8 cellular contexts compared by ENCODE assay signal in the genomic region with DNA sequence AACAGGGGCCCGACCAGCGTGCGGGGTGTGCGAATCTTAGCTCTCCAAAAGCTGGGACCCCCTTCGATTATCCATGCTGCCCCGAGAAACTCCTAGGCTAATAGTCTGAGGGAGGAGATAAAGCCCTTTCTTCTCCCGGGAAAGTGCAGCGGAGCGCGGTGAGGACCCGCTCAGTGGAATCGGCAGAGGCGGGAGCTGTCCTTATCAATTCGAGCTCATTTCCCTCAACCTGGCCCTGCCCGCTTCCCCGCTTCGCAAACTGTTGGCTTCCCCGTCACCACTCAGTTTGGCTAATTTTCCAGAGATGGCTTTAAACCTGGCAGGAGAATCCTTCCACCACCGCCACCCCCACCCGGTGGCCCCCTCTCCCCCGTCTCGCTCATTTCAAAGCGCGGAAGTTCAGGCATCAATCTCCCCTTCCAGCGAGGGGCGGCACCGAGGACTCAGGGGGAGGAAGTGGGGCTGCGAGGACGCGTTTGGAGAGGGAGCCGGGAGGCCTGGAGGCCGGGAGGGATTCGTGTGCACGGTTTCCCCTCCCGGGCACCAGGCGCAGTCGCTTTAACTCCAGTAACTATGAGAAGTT. TPM values are rescaled to one million over a fixed set of nuclear protein-coding genes. Genes with fewer than 3 reads are reported as not detected.
DNase-seq lines count a peak whose midpoint lies in the region; ATAC-seq and TF ChIP-seq lines count a peak whose summit lies in the region.

No MANE protein-coding gene starts in this region.

- ATAC-seq in omental fat pad (ENCODE audit: low FRiP score) (no peak), HG03095 (IDR thresholded peaks at IDR 0.05; ENCODE audit: unreplicated experiment) (no peak)

- TF ChIP-seq EP300 in sigmoid colon (IDR thresholded peaks at IDR 0.05): no peak

- TF ChIP-seq POLR2A in Peyer's patch (IDR thresholded peaks at IDR 0.05) (no peak), sigmoid colon (IDR thresholded peaks at IDR 0.05) (no peak)

- H3K36me3 ChIP-seq in HAP-1 (replicated peaks): no peaks in the 10 kb centered on the region
- no peaks in the 10 kb centered on the region for H3K36me3 ChIP-seq in Peyer's patch
- H3K36me3 ChIP-seq in sigmoid colon: no peaks in the 10 kb centered on the region

- DNase-seq in HAP-1 (ENCODE audit: low spot score in 2 of 2) (peak; percentile 4 to 56), Peyer's patch (peak; percentile 47 to 50 (median 47)), germinal center (ENCODE audit: low spot score) (peak; percentile 59), sigmoid colon (no peak), ACHN (no peak), HUDEP-2 (lab: John Stamatoyannopoulos, UW; ENCODE audit: unreplicated experiment in 76 of 76) (no peak), omental fat pad (ENCODE audit: low spot score) (no peak)

- H3K4me1 ChIP-seq in HAP-1: peaks cover 6% of the 10 kb centered on the region
- peaks cover 0 to 27% (median 1%) of the 10 kb centered on the region in 4 donors for H3K4me1 ChIP-seq in Peyer's patch
- peaks cover 0 to 30% (median 25%) of the 10 kb centered on the region in 4 donors for H3K4me1 ChIP-seq in sigmoid colon

- H3K27me3 ChIP-seq in HAP-1 (ENCODE audit: low read depth): no peaks in the 10 kb centered on the region
- H3K27me3 ChIP-seq in Peyer's patch: peaks cover 0 to 25% of the 10 kb centered on the region in 2 donors
- peaks cover 17 to 47% (median 27%) of the 10 kb centered on the region in 3 donors for H3K27me3 ChIP-seq in sigmoid colon

- H3K4me3 ChIP-seq in HAP-1 (peak overlapping the region; percentile 31), Peyer's patch (peak overlapping the region; percentile 40 to 59 (median 46)), sigmoid colon (peak overlapping the region; percentile 27 to 52 (median 40))

- in situ Hi-C loops in HAP-1 (cut with MboI; ENCODE audit: low sequenced_read_pairs): no loop called here
- in situ Hi-C loops in ACHN (cut with HindIII; ENCODE audit: low pct_ligation_motif_present, low pct_unique_long_range_greater_than_20kb, low sequenced_read_pairs): no loop called here

- TF ChIP-seq CTCF in Peyer's patch (IDR thresholded peaks at IDR 0.05) (no peak), sigmoid colon (IDR thresholded peaks at IDR 0.05) (no peak), omental fat pad (IDR thresholded peaks at IDR 0.05) (no peak)

- H3K9me3 ChIP-seq in HAP-1 (no peaks in the 10 kb centered on the region), Peyer's patch (no peaks in the 10 kb centered on the region), sigmoid colon (no peaks in the 10 kb centered on the region)

- intact Hi-C loops in sigmoid colon (cut with DNase I): no loop called here

- H3K27ac ChIP-seq in Peyer's patch: peak overlapping the region in 2 of 4 donors; percentile 50 to 87
- H3K27ac ChIP-seq in sigmoid colon: no peak overlapping the region

- WGBS in sigmoid colon, 2 donors: 2% methylated on average over 37 of the region's 37 CpGs

RNA-seq across cellular contexts. Expression of gene KLHL14, which starts 1.6 kb away (rescaled TPM):
- total RNA-seq in Peyer's patch (10 to 100 TPM in 1 of 4 donors, 1 to 10 TPM in 1, under 1 TPM in 2; 0.28 to 14.0 (median 1.1) TPM), sigmoid colon (under 1 TPM; 0.27 to 0.83 (median 0.52) TPM), omental fat pad (under 1 TPM; 0.19 to 0.79 (median 0.40) TPM)
- 1 to 10 TPM in 1 of 3 donors, under 1 TPM in 1, not detected in 1; under 0.01 to 2.9 TPM for polyA plus RNA-seq in sigmoid colon

Comparison
In these comparisons a context has a peak if more than half of its experiments do, and no peak if none do; other contexts are left out.
1. DNase-seq: peak in HAP-1 (2 of 2), Peyer's patch (3 of 3) and germinal center (single experiment); none in sigmoid colon (single experiment), ACHN (single experiment), HUDEP-2 (0 of 76) and omental fat pad (single experiment).
2. Peak in every context shown above with its lines, with median percentiles within 50 percentile points of each other: H3K4me3 ChIP-seq.